In the genomic region with DNA sequence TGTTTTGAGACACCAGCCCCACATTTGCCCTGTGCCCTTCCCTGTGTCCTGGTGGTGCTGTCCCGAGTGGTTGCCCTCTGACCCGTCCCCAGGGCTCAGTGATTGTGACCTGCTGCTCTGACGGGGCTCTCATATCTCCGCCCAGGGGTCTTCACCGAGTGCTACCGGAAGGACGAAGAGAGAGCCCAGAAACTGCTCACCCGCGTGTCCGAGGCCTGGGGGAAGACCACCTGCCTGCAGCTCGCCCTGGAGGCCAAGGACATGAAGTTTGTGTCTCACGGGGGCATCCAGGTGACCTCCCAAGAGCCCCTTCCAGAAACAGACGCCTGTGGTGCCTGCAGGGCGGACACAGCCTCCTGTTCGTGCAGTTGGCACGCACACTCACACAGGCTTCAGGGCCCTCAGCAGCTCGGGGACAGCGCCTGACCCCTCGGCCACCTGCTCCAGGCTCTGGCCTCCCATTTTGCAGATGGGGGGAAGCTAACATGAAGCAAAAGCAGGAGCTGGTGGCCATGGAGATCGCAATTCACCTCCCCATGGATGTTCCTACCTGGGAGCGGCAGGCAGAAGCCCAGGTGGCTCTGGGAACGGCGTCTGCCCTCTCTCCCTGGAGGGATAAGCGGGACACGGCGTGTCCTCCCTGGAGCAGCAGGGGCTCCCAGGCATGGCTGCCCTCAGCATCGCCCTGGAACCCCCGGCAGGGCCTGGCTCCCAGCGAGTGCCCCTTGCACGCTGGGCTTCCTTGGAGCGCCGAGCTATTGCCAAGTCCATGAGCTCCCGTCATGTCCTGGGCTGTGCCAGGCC, we compare ENCODE assay signal across 23 cellular contexts. TPM values are rescaled to one million over a fixed set of nuclear protein-coding genes. Genes with fewer than 3 reads are reported as not detected.
"Had no signal": no experiment of that assay in that cellular context is flagged by ENCODE, and none has a peak within 500 bp of the region (broad histone marks: within the 10 kb centered on the region; RNA-seq: fewer than 3 reads in every experiment).

No MANE protein-coding gene starts in this region.

- H3K36me3 Mint-ChIP-seq: natural killer cell treated with Interleukin-12 subunit alpha and Interleukin-12 subunit beta and Interleukin-15 and Interleukin-18, amount 100 ng/mL, for 72 hours; stimulated activated memory B cell treated with anti-CD40 and anti-IgM and Interleukin-4, amounts not matched to agents 10 μg/mL and 1 μg/mL and 100 μg/mL, for 72 hours had no signal

- H3K4me3 Mint-ChIP-seq: activated CD4-positive, alpha-beta memory T cell treated with anti-CD3 and anti-CD28 coated beads, Interleukin-2, amount 10 ng/mL, durations not matched to agents 7 days and 5 days; activated CD4-positive, alpha-beta T cell treated with anti-CD3 and anti-CD28 coated beads, Interleukin-2, amount 10 ng/mL, durations not matched to agents 24 days and 14 days; activated naive CD4-positive, alpha-beta T cell treated with anti-CD3 and anti-CD28 coated beads, Interleukin-2, amount 10 ng/mL, durations not matched to agents 7 days and 5 days; activated T-cell treated with anti-CD3 and anti-CD28 coated beads, Interleukin-2, amount 50 U/mL, for 4 hours; immature natural killer cell; natural killer cell treated with Interleukin-12 subunit alpha and Interleukin-12 subunit beta and Interleukin-15 and Interleukin-18, amount 100 ng/mL, for 72 hours; stimulated activated memory B cell treated with anti-CD40 and anti-IgM and Interleukin-4, amounts not matched to agents 10 μg/mL and 1 μg/mL and 100 μg/mL, for 72 hours; T-helper 17 cell had no signal

- H3K4me3 ChIP-seq: heart right ventricle, left ventricle myocardium inferior, upper lobe of right lung had no signal

- H3K27ac Mint-ChIP-seq: activated CD4-positive, alpha-beta memory T cell treated with anti-CD3 and anti-CD28 coated beads, Interleukin-2, amount 10 ng/mL, durations not matched to agents 7 days and 5 days; activated CD4-positive, alpha-beta T cell treated with anti-CD3 and anti-CD28 coated beads, Interleukin-2, amount 10 ng/mL, durations not matched to agents 24 days and 14 days; activated naive CD4-positive, alpha-beta T cell treated with anti-CD3 and anti-CD28 coated beads, Interleukin-2, amount 10 ng/mL, durations not matched to agents 7 days and 5 days; immature natural killer cell; natural killer cell treated with Interleukin-12 subunit alpha and Interleukin-12 subunit beta and Interleukin-15 and Interleukin-18, amount 100 ng/mL, for 72 hours; stimulated activated memory B cell treated with anti-CD40 and anti-IgM and Interleukin-4, amounts not matched to agents 10 μg/mL and 1 μg/mL and 100 μg/mL, for 72 hours; T-helper 17 cell had no signal

- H3K9me3 ChIP-seq: heart right ventricle, left ventricle myocardium inferior, upper lobe of right lung had no signal

- H3K4me1 Mint-ChIP-seq: stimulated activated memory B cell treated with anti-CD40 and anti-IgM and Interleukin-4, amounts not matched to agents 10 μg/mL and 1 μg/mL and 100 μg/mL, for 72 hours; T-helper 17 cell had no signal

- H3K9me3 Mint-ChIP-seq: activated CD4-positive, alpha-beta memory T cell treated with anti-CD3 and anti-CD28 coated beads, Interleukin-2, amount 10 ng/mL, durations not matched to agents 7 days and 5 days; activated CD4-positive, alpha-beta T cell treated with anti-CD3 and anti-CD28 coated beads, Interleukin-2, amount 10 ng/mL, durations not matched to agents 24 days and 14 days; activated naive CD4-positive, alpha-beta T cell treated with anti-CD3 and anti-CD28 coated beads, Interleukin-2, amount 10 ng/mL, durations not matched to agents 7 days and 5 days; activated T-cell treated with anti-CD3 and anti-CD28 coated beads, Interleukin-2, amount 50 U/mL, for 4 hours; immature natural killer cell; natural killer cell treated with Interleukin-12 subunit alpha and Interleukin-12 subunit beta and Interleukin-15 and Interleukin-18, amount 100 ng/mL, for 72 hours had no signal

- DNase-seq: activated CD4-positive, alpha-beta memory T cell treated with anti-CD3 and anti-CD28 coated beads, Interleukin-2, amount 10 ng/mL, durations not matched to agents 7 days and 5 days; activated CD4-positive, alpha-beta T cell treated with anti-CD3 and anti-CD28 coated beads, Interleukin-2, amount 10 ng/mL, durations not matched to agents 24 days and 14 days; activated naive CD4-positive, alpha-beta T cell treated with anti-CD3 and anti-CD28 coated beads, Interleukin-2, amount 10 ng/mL, durations not matched to agents 7 days and 5 days; activated T-cell treated with anti-CD3 and anti-CD28 coated beads, Interleukin-2, amount 50 U/mL, for 4 hours; amygdala; effector CD4-positive, alpha-beta T cell; foreskin fibroblast; heart right ventricle; immature natural killer cell; kidney glomerular epithelial cell; left ventricle myocardium inferior; midbrain; right cardiac atrium; stimulated activated CD4-positive, alpha-beta T cell treated with anti-CD3 and anti-CD28 coated beads, Interleukin-1b, Interleukin-23, amount 100 ng/mL, for 48 hours; SW 1271; T-helper 17 cell had no signal

- H3K36me3 ChIP-seq: left ventricle myocardium inferior, upper lobe of right lung had no signal

- H3K27ac ChIP-seq: heart right ventricle, left ventricle myocardium inferior, parathyroid adenoma, upper lobe of right lung had no signal

- H3K4me1 ChIP-seq: heart right ventricle, left ventricle myocardium inferior, parathyroid adenoma, upper lobe of right lung had no signal

- H3K27me3 Mint-ChIP-seq: activated CD4-positive, alpha-beta memory T cell treated with anti-CD3 and anti-CD28 coated beads, Interleukin-2, amount 10 ng/mL, durations not matched to agents 7 days and 5 days; activated CD4-positive, alpha-beta T cell treated with anti-CD3 and anti-CD28 coated beads, Interleukin-2, amount 10 ng/mL, durations not matched to agents 24 days and 14 days; activated naive CD4-positive, alpha-beta T cell treated with anti-CD3 and anti-CD28 coated beads, Interleukin-2, amount 10 ng/mL, durations not matched to agents 7 days and 5 days; natural killer cell treated with Interleukin-12 subunit alpha and Interleukin-12 subunit beta and Interleukin-15 and Interleukin-18, amount 100 ng/mL, for 72 hours; stimulated activated memory B cell treated with anti-CD40 and anti-IgM and Interleukin-4, amounts not matched to agents 10 μg/mL and 1 μg/mL and 100 μg/mL, for 72 hours; T-helper 17 cell had no signal

- ATAC-seq: activated CD4-positive, CD25-positive, alpha-beta regulatory T cell treated with anti-CD3 and anti-CD28 coated beads, Interleukin-2, amount 50 U/mL, for 24 hours; activated T-cell treated with anti-CD3 and anti-CD28 coated beads, Interleukin-2, amount 50 U/mL, for 4 hours; natural killer cell treated with Interleukin-12 subunit alpha and Interleukin-12 subunit beta and Interleukin-15 and Interleukin-18, amount 100 ng/mL, for 72 hours; right cardiac atrium; stimulated activated memory B cell treated with anti-CD40 and anti-IgM and Interleukin-4, amounts not matched to agents 10 μg/mL and 1 μg/mL and 100 μg/mL, for 72 hours; T-helper 17 cell; upper lobe of right lung had no signal

RNA-seq across cellular contexts. Expression of a gene that starts 45.9 kb away (rescaled TPM):
- total RNA-seq: fibroblast of lung, pulmonary artery endothelial cell had no signal
- polyA plus RNA-seq: fibroblast of lung had no signal
